ENCODE assay signal across 1 cellular context in genomic region chr3:45137656-45138181, GRCh38.
TF ChIP-seq lines count a peak whose summit lies in the region.

No MANE protein-coding gene starts in this region.

TF ChIP-seq in K562, 482 proteins besides CTCF, POLR2A, EP300 and RAD21 (continued from another document and continues in another):
- TF ChIP-seq, protein P1, sequence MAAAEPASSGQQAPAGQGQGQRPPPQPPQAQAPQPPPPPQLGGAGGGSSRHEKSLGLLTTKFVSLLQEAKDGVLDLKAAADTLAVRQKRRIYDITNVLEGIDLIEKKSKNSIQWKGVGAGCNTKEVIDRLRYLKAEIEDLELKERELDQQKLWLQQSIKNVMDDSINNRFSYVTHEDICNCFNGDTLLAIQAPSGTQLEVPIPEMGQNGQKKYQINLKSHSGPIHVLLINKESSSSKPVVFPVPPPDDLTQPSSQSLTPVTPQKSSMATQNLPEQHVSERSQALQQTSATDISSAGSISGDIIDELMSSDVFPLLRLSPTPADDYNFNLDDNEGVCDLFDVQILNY (CRISPR knock-in tag; IDR thresholded peaks at IDR 0.05) = no peak
- TF ChIP-seq, protein P2, sequence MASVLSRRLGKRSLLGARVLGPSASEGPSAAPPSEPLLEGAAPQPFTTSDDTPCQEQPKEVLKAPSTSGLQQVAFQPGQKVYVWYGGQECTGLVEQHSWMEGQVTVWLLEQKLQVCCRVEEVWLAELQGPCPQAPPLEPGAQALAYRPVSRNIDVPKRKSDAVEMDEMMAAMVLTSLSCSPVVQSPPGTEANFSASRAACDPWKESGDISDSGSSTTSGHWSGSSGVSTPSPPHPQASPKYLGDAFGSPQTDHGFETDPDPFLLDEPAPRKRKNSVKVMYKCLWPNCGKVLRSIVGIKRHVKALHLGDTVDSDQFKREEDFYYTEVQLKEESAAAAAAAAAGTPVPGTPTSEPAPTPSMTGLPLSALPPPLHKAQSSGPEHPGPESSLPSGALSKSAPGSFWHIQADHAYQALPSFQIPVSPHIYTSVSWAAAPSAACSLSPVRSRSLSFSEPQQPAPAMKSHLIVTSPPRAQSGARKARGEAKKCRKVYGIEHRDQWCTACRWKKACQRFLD (CRISPR knock-in tag; IDR thresholded peaks at IDR 0.05) = peak; percentile 97
- no peak for TF ChIP-seq PHF20 (IDR thresholded peaks at IDR 0.05; ENCODE audit: partially characterized antibody)
- TF ChIP-seq SRSF3 (IDR thresholded peaks at IDR 0.05; ENCODE audit: insufficient read depth, low read length) = no peak
- peak; percentile 90 for TF ChIP-seq ARNT (IDR thresholded peaks at IDR 0.05)
- peak; percentile 52; the same call in 1 of the 2 replicates for TF ChIP-seq ZNF311 (CRISPR knock-in tag; IDR thresholded peaks at IDR 0.05)
- TF ChIP-seq RFX1 (IDR thresholded peaks at IDR 0.05) = no peak
- TF ChIP-seq, protein P3, sequence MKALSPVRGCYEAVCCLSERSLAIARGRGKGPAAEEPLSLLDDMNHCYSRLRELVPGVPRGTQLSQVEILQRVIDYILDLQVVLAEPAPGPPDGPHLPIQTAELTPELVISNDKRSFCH (CRISPR knock-in tag; IDR thresholded peaks at IDR 0.05) = no peak
- TF ChIP-seq, protein P3 (tag; IDR thresholded peaks at IDR 0.05) = peak; percentile 70
- TF ChIP-seq CXXC5 (CRISPR knock-in tag; IDR thresholded peaks at IDR 0.05) = peak; percentile 84
- no peak for TF ChIP-seq TBP (optimal IDR thresholded peaks at IDR 0.05; ENCODE audit: low read depth, low read length)
- TF ChIP-seq ZNF707 (CRISPR knock-in tag; conservative IDR thresholded peaks at IDR 0.05) = no peak
- peak in 1 of 2 experiments; percentile 61 for TF ChIP-seq NCOA2 (IDR thresholded peaks at IDR 0.05; ENCODE audit: partially characterized antibody in 2 of 2)
- TF ChIP-seq TFAP4 (CRISPR knock-in tag; IDR thresholded peaks at IDR 0.05; ENCODE audit: borderline replicate concordance) = peak; percentile 64
- no peak for TF ChIP-seq SRSF7 (optimal IDR thresholded peaks at IDR 0.05; ENCODE audit: low read depth, low read length)
- TF ChIP-seq ZNF436 (CRISPR knock-in tag; IDR thresholded peaks at IDR 0.05) = no peak
- TF ChIP-seq CHD4 (IDR thresholded peaks at IDR 0.05; ENCODE audit: insufficient read depth, insufficient replicate concordance, low read depth, low read length, poor library complexity, severe bottlenecking) = peak; percentile 36
- TF ChIP-seq U2AF1 (optimal IDR thresholded peaks at IDR 0.05; ENCODE audit: low read depth, low read length) = no peak
- TF ChIP-seq, protein P4, sequence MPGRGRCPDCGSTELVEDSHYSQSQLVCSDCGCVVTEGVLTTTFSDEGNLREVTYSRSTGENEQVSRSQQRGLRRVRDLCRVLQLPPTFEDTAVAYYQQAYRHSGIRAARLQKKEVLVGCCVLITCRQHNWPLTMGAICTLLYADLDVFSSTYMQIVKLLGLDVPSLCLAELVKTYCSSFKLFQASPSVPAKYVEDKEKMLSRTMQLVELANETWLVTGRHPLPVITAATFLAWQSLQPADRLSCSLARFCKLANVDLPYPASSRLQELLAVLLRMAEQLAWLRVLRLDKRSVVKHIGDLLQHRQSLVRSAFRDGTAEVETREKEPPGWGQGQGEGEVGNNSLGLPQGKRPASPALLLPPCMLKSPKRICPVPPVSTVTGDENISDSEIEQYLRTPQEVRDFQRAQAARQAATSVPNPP (IDR thresholded peaks at IDR 0.05; ENCODE audit: borderline replicate concordance, insufficient read depth, insufficient read length) = no peak
- TF ChIP-seq, protein P5, sequence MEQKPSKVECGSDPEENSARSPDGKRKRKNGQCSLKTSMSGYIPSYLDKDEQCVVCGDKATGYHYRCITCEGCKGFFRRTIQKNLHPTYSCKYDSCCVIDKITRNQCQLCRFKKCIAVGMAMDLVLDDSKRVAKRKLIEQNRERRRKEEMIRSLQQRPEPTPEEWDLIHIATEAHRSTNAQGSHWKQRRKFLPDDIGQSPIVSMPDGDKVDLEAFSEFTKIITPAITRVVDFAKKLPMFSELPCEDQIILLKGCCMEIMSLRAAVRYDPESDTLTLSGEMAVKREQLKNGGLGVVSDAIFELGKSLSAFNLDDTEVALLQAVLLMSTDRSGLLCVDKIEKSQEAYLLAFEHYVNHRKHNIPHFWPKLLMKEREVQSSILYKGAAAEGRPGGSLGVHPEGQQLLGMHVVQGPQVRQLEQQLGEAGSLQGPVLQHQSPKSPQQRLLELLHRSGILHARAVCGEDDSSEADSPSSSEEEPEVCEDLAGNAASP (IDR thresholded peaks at IDR 0.05) = no peak
- TF ChIP-seq STAT5A (IDR thresholded peaks at IDR 0.05; ENCODE audit: borderline replicate concordance, low read length) = peak; percentile 89
- TF ChIP-seq, protein P6, sequence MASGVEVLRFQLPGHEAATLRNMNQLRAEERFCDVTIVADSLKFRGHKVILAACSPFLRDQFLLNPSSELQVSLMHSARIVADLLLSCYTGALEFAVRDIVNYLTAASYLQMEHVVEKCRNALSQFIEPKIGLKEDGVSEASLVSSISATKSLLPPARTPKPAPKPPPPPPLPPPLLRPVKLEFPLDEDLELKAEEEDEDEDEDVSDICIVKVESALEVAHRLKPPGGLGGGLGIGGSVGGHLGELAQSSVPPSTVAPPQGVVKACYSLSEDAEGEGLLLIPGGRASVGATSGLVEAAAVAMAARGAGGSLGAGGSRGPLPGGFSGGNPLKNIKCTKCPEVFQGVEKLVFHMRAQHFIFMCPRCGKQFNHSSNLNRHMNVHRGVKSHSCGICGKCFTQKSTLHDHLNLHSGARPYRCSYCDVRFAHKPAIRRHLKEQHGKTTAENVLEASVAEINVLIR (CRISPR knock-in tag; IDR thresholded peaks at IDR 0.05) = no peak
- TF ChIP-seq MTA3 (IDR thresholded peaks at IDR 0.05; ENCODE audit: borderline replicate concordance) = peak; percentile 92
- TF ChIP-seq NR3C1 (CRISPR knock-in tag; IDR thresholded peaks at IDR 0.05) = no peak
- TF ChIP-seq, protein P7, sequence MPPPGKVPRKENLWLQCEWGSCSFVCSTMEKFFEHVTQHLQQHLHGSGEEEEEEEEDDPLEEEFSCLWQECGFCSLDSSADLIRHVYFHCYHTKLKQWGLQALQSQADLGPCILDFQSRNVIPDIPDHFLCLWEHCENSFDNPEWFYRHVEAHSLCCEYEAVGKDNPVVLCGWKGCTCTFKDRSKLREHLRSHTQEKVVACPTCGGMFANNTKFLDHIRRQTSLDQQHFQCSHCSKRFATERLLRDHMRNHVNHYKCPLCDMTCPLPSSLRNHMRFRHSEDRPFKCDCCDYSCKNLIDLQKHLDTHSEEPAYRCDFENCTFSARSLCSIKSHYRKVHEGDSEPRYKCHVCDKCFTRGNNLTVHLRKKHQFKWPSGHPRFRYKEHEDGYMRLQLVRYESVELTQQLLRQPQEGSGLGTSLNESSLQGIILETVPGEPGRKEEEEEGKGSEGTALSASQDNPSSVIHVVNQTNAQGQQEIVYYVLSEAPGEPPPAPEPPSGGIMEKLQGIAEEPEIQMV (tag; conservative IDR thresholded peaks at IDR 0.05; ENCODE audit: low read depth) = no peak
- TF ChIP-seq ZNF41 (CRISPR knock-in tag; conservative IDR thresholded peaks at IDR 0.05) = no peak
- TF ChIP-seq, protein P8, sequence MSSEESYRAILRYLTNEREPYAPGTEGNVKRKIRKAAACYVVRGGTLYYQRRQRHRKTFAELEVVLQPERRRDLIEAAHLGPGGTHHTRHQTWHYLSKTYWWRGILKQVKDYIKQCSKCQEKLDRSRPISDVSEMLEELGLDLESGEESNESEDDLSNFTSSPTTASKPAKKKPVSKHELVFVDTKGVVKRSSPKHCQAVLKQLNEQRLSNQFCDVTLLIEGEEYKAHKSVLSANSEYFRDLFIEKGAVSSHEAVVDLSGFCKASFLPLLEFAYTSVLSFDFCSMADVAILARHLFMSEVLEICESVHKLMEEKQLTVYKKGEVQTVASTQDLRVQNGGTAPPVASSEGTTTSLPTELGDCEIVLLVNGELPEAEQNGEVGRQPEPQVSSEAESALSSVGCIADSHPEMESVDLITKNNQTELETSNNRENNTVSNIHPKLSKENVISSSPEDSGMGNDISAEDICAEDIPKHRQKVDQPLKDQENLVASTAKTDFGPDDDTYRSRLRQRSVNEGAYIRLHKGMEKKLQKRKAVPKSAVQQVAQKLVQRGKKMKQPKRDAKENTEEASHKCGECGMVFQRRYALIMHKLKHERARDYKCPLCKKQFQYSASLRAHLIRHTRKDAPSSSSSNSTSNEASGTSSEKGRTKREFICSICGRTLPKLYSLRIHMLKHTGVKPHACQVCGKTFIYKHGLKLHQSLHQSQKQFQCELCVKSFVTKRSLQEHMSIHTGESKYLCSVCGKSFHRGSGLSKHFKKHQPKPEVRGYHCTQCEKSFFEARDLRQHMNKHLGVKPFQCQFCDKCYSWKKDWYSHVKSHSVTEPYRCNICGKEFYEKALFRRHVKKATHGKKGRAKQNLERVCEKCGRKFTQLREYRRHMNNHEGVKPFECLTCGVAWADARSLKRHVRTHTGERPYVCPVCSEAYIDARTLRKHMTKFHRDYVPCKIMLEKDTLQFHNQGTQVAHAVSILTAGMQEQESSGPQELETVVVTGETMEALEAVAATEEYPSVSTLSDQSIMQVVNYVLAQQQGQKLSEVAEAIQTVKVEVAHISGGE (CRISPR knock-in tag; IDR thresholded peaks at IDR 0.05) = peak in 1 of 3 experiments; percentile 86; a peak in 2 of 6 replicates
- TF ChIP-seq PHTF2 (CRISPR knock-in tag; IDR thresholded peaks at IDR 0.05) = no peak
- peak; percentile 98 for TF ChIP-seq ZEB2 (IDR thresholded peaks at IDR 0.05)
- no peak for TF ChIP-seq ZHX1 (conservative IDR thresholded peaks at IDR 0.05; ENCODE audit: low read length)
- TF ChIP-seq DMBX1 (CRISPR knock-in tag; IDR thresholded peaks at IDR 0.05; ENCODE audit: borderline replicate concordance) = peak; percentile 98
- TF ChIP-seq, protein P9, sequence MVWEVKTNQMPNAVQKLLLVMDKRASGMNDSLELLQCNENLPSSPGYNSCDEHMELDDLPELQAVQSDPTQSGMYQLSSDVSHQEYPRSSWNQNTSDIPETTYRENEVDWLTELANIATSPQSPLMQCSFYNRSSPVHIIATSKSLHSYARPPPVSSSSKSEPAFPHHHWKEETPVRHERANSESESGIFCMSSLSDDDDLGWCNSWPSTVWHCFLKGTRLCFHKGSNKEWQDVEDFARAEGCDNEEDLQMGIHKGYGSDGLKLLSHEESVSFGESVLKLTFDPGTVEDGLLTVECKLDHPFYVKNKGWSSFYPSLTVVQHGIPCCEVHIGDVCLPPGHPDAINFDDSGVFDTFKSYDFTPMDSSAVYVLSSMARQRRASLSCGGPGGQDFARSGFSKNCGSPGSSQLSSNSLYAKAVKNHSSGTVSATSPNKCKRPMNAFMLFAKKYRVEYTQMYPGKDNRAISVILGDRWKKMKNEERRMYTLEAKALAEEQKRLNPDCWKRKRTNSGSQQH (CRISPR knock-in tag; IDR thresholded peaks at IDR 0.05) = 0 out of 2 replicates have a peak, but pooled peaks have one; percentile 17
- TF ChIP-seq ZC3H8 (IDR thresholded peaks at IDR 0.05) = no peak
- peak; percentile 63 for TF ChIP-seq FOSL1 (tag; conservative IDR thresholded peaks at IDR 0.05)
- TF ChIP-seq PTTG1 (tag; IDR thresholded peaks at IDR 0.05; ENCODE audit: low read depth) = no peak
- TF ChIP-seq, protein P10, sequence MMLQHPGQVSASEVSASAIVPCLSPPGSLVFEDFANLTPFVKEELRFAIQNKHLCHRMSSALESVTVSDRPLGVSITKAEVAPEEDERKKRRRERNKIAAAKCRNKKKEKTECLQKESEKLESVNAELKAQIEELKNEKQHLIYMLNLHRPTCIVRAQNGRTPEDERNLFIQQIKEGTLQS (IDR thresholded peaks at IDR 0.05) = peak; percentile 53; the same call in 1 of the 2 replicates
- TF ChIP-seq, protein P10 (CRISPR knock-in tag; conservative IDR thresholded peaks at IDR 0.05) = no peak
- no peak for TF ChIP-seq GABPB1 (CRISPR knock-in tag; IDR thresholded peaks at IDR 0.05)
- no peak for TF ChIP-seq HMG20B (CRISPR knock-in tag; IDR thresholded peaks at IDR 0.05)
- TF ChIP-seq, protein P11, sequence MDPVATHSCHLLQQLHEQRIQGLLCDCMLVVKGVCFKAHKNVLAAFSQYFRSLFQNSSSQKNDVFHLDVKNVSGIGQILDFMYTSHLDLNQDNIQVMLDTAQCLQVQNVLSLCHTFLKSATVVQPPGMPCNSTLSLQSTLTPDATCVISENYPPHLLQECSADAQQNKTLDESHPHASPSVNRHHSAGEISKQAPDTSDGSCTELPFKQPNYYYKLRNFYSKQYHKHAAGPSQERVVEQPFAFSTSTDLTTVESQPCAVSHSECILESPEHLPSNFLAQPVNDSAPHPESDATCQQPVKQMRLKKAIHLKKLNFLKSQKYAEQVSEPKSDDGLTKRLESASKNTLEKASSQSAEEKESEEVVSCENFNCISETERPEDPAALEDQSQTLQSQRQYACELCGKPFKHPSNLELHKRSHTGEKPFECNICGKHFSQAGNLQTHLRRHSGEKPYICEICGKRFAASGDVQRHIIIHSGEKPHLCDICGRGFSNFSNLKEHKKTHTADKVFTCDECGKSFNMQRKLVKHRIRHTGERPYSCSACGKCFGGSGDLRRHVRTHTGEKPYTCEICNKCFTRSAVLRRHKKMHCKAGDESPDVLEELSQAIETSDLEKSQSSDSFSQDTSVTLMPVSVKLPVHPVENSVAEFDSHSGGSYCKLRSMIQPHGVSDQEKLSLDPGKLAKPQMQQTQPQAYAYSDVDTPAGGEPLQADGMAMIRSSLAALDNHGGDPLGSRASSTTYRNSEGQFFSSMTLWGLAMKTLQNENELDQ (CRISPR knock-in tag; IDR thresholded peaks at IDR 0.05; ENCODE audit: borderline replicate concordance) = no peak
- TF ChIP-seq BMI1 (IDR thresholded peaks at IDR 0.05; ENCODE audit: low read length) = no peak
- TF ChIP-seq ZNF175 (CRISPR knock-in tag; IDR thresholded peaks at IDR 0.05; ENCODE audit: low read depth) = peak; percentile 95
